ENCODE assay signal across 21 cellular contexts in genomic region chr7:30618961-30619360, GRCh38. TPM values are rescaled to one million over a fixed set of nuclear protein-coding genes. Genes with fewer than 3 reads are reported as not detected.
DNase-seq lines count a peak whose midpoint lies in the region; ATAC-seq and TF ChIP-seq lines count a peak whose summit lies in the region.
"Had no signal": no experiment of that assay in that cellular context is flagged by ENCODE, and none has a peak within 500 bp of the region (broad histone marks: within the 10 kb centered on the region; RNA-seq: fewer than 3 reads in every experiment).

No MANE protein-coding gene starts in this region.

- POLR2A ChIA-PET in activated CD8-positive, alpha-beta T cell treated with anti-CD3 and anti-CD28 coated beads for 36 hours (lab: Charles Lee) = interaction anchor here (1.3 to 2.0 kb wide), 4 partner anchors 10 to 17 kb away, joined by 5 to 7 read pairs (median 6); no protein-coding TSS in a partner anchor
- POLR2A ChIA-PET in activated CD8-positive, alpha-beta T cell treated with anti-CD3 and anti-CD28 coated beads, Interleukin-2, amount 10 ng/mL, durations not matched to agents 7 days and 5 days (lab: Charles Lee) = interaction anchor here (0.9 kb wide), 1 partner anchor 153 kb away, joined by 3 read pairs; no protein-coding TSS in a partner anchor

- peaks cover 68% of the 10 kb centered on the region for H3K36me3 Mint-ChIP-seq in activated CD8-positive, alpha-beta T cell treated with anti-CD3 and anti-CD28 coated beads for 36 hours (ENCODE audit: low read depth)
- H3K36me3 Mint-ChIP-seq in activated CD8-positive, alpha-beta T cell treated with anti-CD3 and anti-CD28 coated beads, Interleukin-2, amount 10 ng/mL, durations not matched to agents 7 days and 5 days (ENCODE audit: low read depth) = peaks cover 75% of the 10 kb centered on the region
- peaks cover 56% of the 10 kb centered on the region for H3K36me3 Mint-ChIP-seq in chondrocyte (ENCODE audit: low read depth)

- peak overlapping the region; percentile 7 for H3K27ac Mint-ChIP-seq in activated CD8-positive, alpha-beta T cell treated with anti-CD3 and anti-CD28 coated beads for 36 hours
- no peak overlapping the region for H3K27ac Mint-ChIP-seq in activated CD8-positive, alpha-beta T cell treated with anti-CD3 and anti-CD28 coated beads, Interleukin-2, amount 10 ng/mL, durations not matched to agents 7 days and 5 days
- peak overlapping the region; percentile 27 for H3K27ac Mint-ChIP-seq in chondrocyte (ENCODE audit: unreplicated experiment)
- H3K27ac Mint-ChIP-seq: CD4-positive, alpha-beta T cell had no signal

- H3K4me1 Mint-ChIP-seq in activated CD8-positive, alpha-beta T cell treated with anti-CD3 and anti-CD28 coated beads for 36 hours (ENCODE audit: low read depth) = peaks cover 6% of the 10 kb centered on the region
- peaks cover under 1% of the 10 kb centered on the region for H3K4me1 Mint-ChIP-seq in activated CD8-positive, alpha-beta T cell treated with anti-CD3 and anti-CD28 coated beads, Interleukin-2, amount 10 ng/mL, durations not matched to agents 7 days and 5 days (ENCODE audit: low read depth)
- peaks cover 31% of the 10 kb centered on the region for H3K4me1 Mint-ChIP-seq in chondrocyte (ENCODE audit: low read depth)
- H3K4me1 Mint-ChIP-seq: CD14-positive monocyte had no signal

- intact Hi-C loops in activated CD8-positive, alpha-beta T cell treated with anti-CD3 and anti-CD28 coated beads for 36 hours (cut with micrococcal nuclease) = no loop called here
- intact Hi-C loops in Right ventricle myocardium superior (cut with DNase I) = no loop called here

- CTCF ChIA-PET in activated CD8-positive, alpha-beta T cell treated with anti-CD3 and anti-CD28 coated beads for 36 hours (lab: Charles Lee) = interaction anchor here (2.6 kb wide), 1 partner anchor 121 kb away, joined by 13 read pairs; no protein-coding TSS in a partner anchor
- CTCF ChIA-PET in activated CD8-positive, alpha-beta T cell treated with anti-CD3 and anti-CD28 coated beads, Interleukin-2, amount 10 ng/mL, durations not matched to agents 7 days and 5 days (lab: Charles Lee) = interaction anchor here (1.0 to 1.3 kb wide), 2 partner anchors 10 to 121 kb away, joined by 4 to 8 read pairs; no protein-coding TSS in a partner anchor

- no peak for DNase-seq in activated CD8-positive, alpha-beta T cell treated with anti-CD3 and anti-CD28 coated beads for 36 hours
- no peak for DNase-seq in activated CD8-positive, alpha-beta T cell treated with anti-CD3 and anti-CD28 coated beads, Interleukin-2, amount 10 ng/mL, durations not matched to agents 7 days and 5 days
- no peak for DNase-seq in chondrocyte (ENCODE audit: low spot score)
- peak; percentile 63 for DNase-seq in fibroblast of villous mesenchyme (ENCODE audit: low read depth)
- DNase-seq in Right ventricle myocardium superior = no peak
- no peak for DNase-seq in NCI-H2171 treated with DMSO at 0.1 percent for 48 hours (lab: John Stamatoyannopoulos, UW)
- DNase-seq: 8988T; ACHN; AML-193; BE2C; CD4-positive, alpha-beta T cell; CD8-positive, alpha-beta memory T cell; DMS153; DND-41; GM23248; H7; HCEC 1CT had no signal

- H3K27me3 Mint-ChIP-seq in activated CD8-positive, alpha-beta T cell treated with anti-CD3 and anti-CD28 coated beads for 36 hours = no peaks in the 10 kb centered on the region
- H3K27me3 Mint-ChIP-seq in activated CD8-positive, alpha-beta T cell treated with anti-CD3 and anti-CD28 coated beads, Interleukin-2, amount 10 ng/mL, durations not matched to agents 7 days and 5 days (ENCODE audit: low read depth) = no peaks in the 10 kb centered on the region
- no peaks in the 10 kb centered on the region for H3K27me3 Mint-ChIP-seq in chondrocyte (ENCODE audit: low read depth)
- H3K27me3 Mint-ChIP-seq: CD4-positive, alpha-beta T cell; CD8-positive, alpha-beta memory T cell had no signal

- no peak overlapping the region for H3K4me3 ChIP-seq in fibroblast of villous mesenchyme (ENCODE audit: low read depth, low read length)
- H3K4me3 ChIP-seq: A549; BLaER1 treated with 17β-estradiol and CSF1 and Interleukin-3, amounts not matched to agents 10 nM and 100 nM; GM23248 had no signal

- no peak for TF ChIP-seq CTCF in activated CD8-positive, alpha-beta T cell treated with anti-CD3 and anti-CD28 coated beads for 36 hours (IDR thresholded peaks at IDR 0.05)
- no peak for TF ChIP-seq CTCF in chondrocyte (IDR thresholded peaks at IDR 0.05)
- TF ChIP-seq CTCF in fibroblast of villous mesenchyme (IDR thresholded peaks at IDR 0.05; ENCODE audit: insufficient read depth, low read depth, low read length) = no peak

- ATAC-seq in activated CD8-positive, alpha-beta T cell treated with anti-CD3 and anti-CD28 coated beads for 36 hours = no peak
- no peak for ATAC-seq in activated CD8-positive, alpha-beta T cell treated with anti-CD3 and anti-CD28 coated beads, Interleukin-2, amount 10 ng/mL, durations not matched to agents 7 days and 5 days
- no peak for ATAC-seq in Right ventricle myocardium superior (ENCODE audit: poor library complexity)
- ATAC-seq in HG02973 (IDR thresholded peaks at IDR 0.05; ENCODE audit: unreplicated experiment) = no peak
- ATAC-seq: A549 had no signal

- H3K9me3 Mint-ChIP-seq in activated CD8-positive, alpha-beta T cell treated with anti-CD3 and anti-CD28 coated beads for 36 hours = no peaks in the 10 kb centered on the region
- no peaks in the 10 kb centered on the region for H3K9me3 Mint-ChIP-seq in activated CD8-positive, alpha-beta T cell treated with anti-CD3 and anti-CD28 coated beads, Interleukin-2, amount 10 ng/mL, durations not matched to agents 7 days and 5 days (ENCODE audit: insufficient read depth)
- no peaks in the 10 kb centered on the region for H3K9me3 Mint-ChIP-seq in chondrocyte (ENCODE audit: low read depth)
- H3K9me3 Mint-ChIP-seq: CD14-positive monocyte; CD4-positive, alpha-beta T cell; CD8-positive, alpha-beta memory T cell had no signal

- no peak overlapping the region for H3K4me3 Mint-ChIP-seq in activated CD8-positive, alpha-beta T cell treated with anti-CD3 and anti-CD28 coated beads for 36 hours
- H3K4me3 Mint-ChIP-seq in activated CD8-positive, alpha-beta T cell treated with anti-CD3 and anti-CD28 coated beads, Interleukin-2, amount 10 ng/mL, durations not matched to agents 7 days and 5 days = no peak overlapping the region
- no peak overlapping the region for H3K4me3 Mint-ChIP-seq in chondrocyte (ENCODE audit: unreplicated experiment)
- H3K4me3 Mint-ChIP-seq: CD14-positive monocyte; CD4-positive, alpha-beta T cell; CD8-positive, alpha-beta memory T cell had no signal

RNA-seq across cellular contexts. Expression of gene GARS1, which starts 24.3 kb away (rescaled TPM):
- 100 to 1,000 TPM; 338 to 354 TPM for total RNA-seq in activated CD8-positive, alpha-beta T cell treated with anti-CD3 and anti-CD28 coated beads for 36 hours
- total RNA-seq in activated CD8-positive, alpha-beta T cell treated with anti-CD3 and anti-CD28 coated beads, Interleukin-2, amount 10 ng/mL, durations not matched to agents 7 days and 5 days = 100 to 1,000 TPM; 185 to 189 TPM
- 224 to 583 TPM (median 581 TPM) in 3 replicates for total RNA-seq in chondrocyte
- 287 and 523 TPM in 2 replicates for total RNA-seq in fibroblast of villous mesenchyme
- 32.2 TPM for total RNA-seq in Right ventricle myocardium superior
